ENCODE assay signal across 1 cellular context in the genomic region with DNA sequence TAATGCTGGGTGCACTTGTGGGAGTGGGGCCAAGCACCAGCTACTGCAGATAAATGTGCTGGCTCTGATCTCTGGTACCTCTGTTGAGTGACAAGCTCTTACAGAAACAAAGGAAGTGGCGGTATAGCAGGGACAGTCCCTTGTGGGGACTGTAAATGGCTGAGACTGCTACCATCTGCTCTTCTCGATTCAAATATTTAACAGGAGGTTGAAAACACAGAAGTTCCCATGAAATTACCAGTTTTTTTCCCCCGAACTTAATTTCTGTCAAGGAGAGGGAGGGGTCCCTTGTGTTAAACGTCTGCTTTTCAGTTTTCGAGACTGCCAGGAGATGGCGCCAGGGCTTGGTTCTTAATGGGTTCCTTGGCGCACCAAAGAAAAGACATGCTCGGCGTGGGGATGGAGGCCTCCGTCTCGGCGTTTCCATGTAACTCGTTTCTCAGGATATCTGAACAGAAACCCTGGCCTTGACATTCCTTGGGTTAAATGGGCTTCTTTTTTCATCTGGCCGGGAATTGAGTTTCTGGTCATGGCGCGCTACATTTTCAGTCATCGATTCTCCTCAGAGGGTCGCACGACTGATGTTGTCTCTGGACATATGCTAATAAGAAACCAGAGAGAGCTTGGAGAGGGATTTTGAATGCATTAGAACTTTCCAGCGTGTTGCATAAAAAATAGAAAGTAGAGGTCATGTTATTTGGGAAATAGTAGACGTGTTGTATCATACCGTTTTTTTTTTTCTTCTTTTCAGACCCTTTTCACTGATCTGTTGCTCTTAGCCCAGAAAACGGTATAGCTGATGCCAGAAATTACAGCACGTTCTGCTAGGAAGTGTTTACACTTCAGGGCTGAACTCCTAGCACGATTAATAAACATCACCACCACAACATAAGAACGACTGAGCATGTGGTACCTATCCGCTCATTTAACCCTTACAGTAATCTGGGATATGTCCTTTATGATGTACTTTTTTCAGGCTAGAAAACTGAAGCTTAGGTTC.
A peak's percentile ranks its signal among the peaks of the same experiment; 100 is the strongest.
TF ChIP-seq lines count a peak whose summit lies in the region.

No MANE protein-coding gene starts in this region.

TF ChIP-seq in H1, 55 proteins besides CTCF, POLR2A, EP300 and RAD21:
- no peak for TF ChIP-seq TBP (IDR thresholded peaks at IDR 0.05; ENCODE audit: low read depth, low read length)
- no peak for TF ChIP-seq EGR1 (IDR thresholded peaks at IDR 0.05; ENCODE audit: borderline replicate concordance, low read depth, low read length)
- TF ChIP-seq BACH1 (IDR thresholded peaks at IDR 0.05; ENCODE audit: low read length), result no peak
- TF ChIP-seq ZNF274 (IDR thresholded peaks at IDR 0.05; ENCODE audit: borderline replicate concordance, extremely low read depth, low read length), result no peak
- TF ChIP-seq YY1 (IDR thresholded peaks at IDR 0.05; ENCODE audit: low read depth, low read length), result peak; percentile 35; the same call in 1 of the 2 replicates
- TF ChIP-seq HDAC6 (IDR thresholded peaks at IDR 0.05; ENCODE audit: low read depth, low read length), result no peak
- no peak for TF ChIP-seq ATF2 (IDR thresholded peaks at IDR 0.05; ENCODE audit: low read length)
- TF ChIP-seq TAF7 (optimal IDR thresholded peaks at IDR 0.05; ENCODE audit: borderline replicate concordance, low read depth, low read length), result no peak
- TF ChIP-seq JUND (IDR thresholded peaks at IDR 0.05; ENCODE audit: low read length), result no peak
- no peak for TF ChIP-seq CHD1 (IDR thresholded peaks at IDR 0.05; ENCODE audit: low read depth, low read length)
- peak; percentile 63 for TF ChIP-seq ASH2L (IDR thresholded peaks at IDR 0.05; ENCODE audit: low read length)
- no peak for TF ChIP-seq ATF3 (IDR thresholded peaks at IDR 0.05; ENCODE audit: insufficient read depth, low read depth, low read length)
